ENCODE assay signal across 10 cellular contexts in genomic region chr5:149616727-149617284, GRCh38. TPM values are rescaled to one million over a fixed set of nuclear protein-coding genes. Genes with fewer than 3 reads are reported as not detected.
DNase-seq lines count a peak whose midpoint lies in the region; ATAC-seq, FAIRE-seq and TF ChIP-seq lines count a peak whose summit lies in the region.
"Had no signal": no experiment of that assay in that cellular context is flagged by ENCODE, and none has a peak within 500 bp of the region (broad histone marks: within the 10 kb centered on the region; RNA-seq: fewer than 3 reads in every experiment).

No MANE protein-coding gene starts in this region.

- H3K4me2 ChIP-seq in GM12878 (ENCODE audit: control insufficient read depth, insufficient read depth), result peak overlapping the region; percentile 61

- 35% methylated on average over 3 of the region's 3 CpGs for WGBS in GM12878 (ENCODE audit: insufficient coverage, insufficient replicate concordance, low lambda C conversion rate, missing lambda C conversion rate)

- H3K79me2 ChIP-seq in GM12878 (ENCODE audit: control insufficient read depth, insufficient read depth, low read length), result no peaks in the 10 kb centered on the region

- peaks cover 0 to 7% of the 10 kb centered on the region in 2 donors for H3K27me3 Mint-ChIP-seq in CD8-positive, alpha-beta memory T cell

- H4K20me1 ChIP-seq in GM12878 (ENCODE audit: control insufficient read depth, insufficient read depth), result no peaks in the 10 kb centered on the region

- in situ Hi-C loops in GM12878 (cut with MboI), result no loop called here

- no peak overlapping the region for H3K9ac ChIP-seq in GM12878 (ENCODE audit: control insufficient read depth, insufficient read depth, low read length)

- H3K4me3 ChIP-seq in GM12878, result no peak overlapping the region
- no peak overlapping the region for H3K4me3 ChIP-seq in CD8-positive, alpha-beta memory T cell (ENCODE audit: low read length)

- no peak for TF ChIP-seq RAD21 in GM12878 (IDR thresholded peaks at IDR 0.05; ENCODE audit: insufficient read depth, low read depth, low read length)

- ATAC-seq in GM18508 (IDR thresholded peaks at IDR 0.05; ENCODE audit: insufficient read depth, unreplicated experiment) (peak; percentile 57), GM19463 (IDR thresholded peaks at IDR 0.05; ENCODE audit: unreplicated experiment) (peak; percentile 64), HG03066 (IDR thresholded peaks at IDR 0.05; ENCODE audit: low read depth, unreplicated experiment) (peak; percentile 41), GM12878 (peak; percentile 78)

- H3K36me3 ChIP-seq in GM12878 (ENCODE audit: control insufficient read depth in 2 of 2, insufficient read depth in 2 of 2, low read length in 1 of 2), result no peaks in the 10 kb centered on the region
- no peaks in the 10 kb centered on the region for H3K36me3 ChIP-seq in CD8-positive, alpha-beta memory T cell (ENCODE audit: insufficient read depth, low read length)

- H2AFZ ChIP-seq in GM12878 (ENCODE audit: control insufficient read depth, low read depth, low read length), result peak overlapping the region; percentile 23

- POLR2A ChIA-PET in GM12878 (lab: Charles Lee), result interaction anchor here (0.7 to 3.1 kb wide), 3 partner anchors 8 to 66 kb away, joined by 3 to 22 read pairs (median 5); partner anchors contain the start of gene CSNK1A1
- POLR2A ChIA-PET in CD8-positive, alpha-beta memory T cell (lab: Charles Lee), result no interaction called here

- H3K27me3 ChIP-seq in GM12878 (replicated peaks in 1 of 2; ENCODE audit: control insufficient read depth in 2 of 2, insufficient read depth in 2 of 2, low read length in 1 of 2), result no peaks in the 10 kb centered on the region
- H3K27me3 ChIP-seq in CD8-positive, alpha-beta memory T cell (ENCODE audit: insufficient read depth, low read length, poor library complexity, severe bottlenecking), result no peaks in the 10 kb centered on the region

- peaks cover 31% of the 10 kb centered on the region for H3K4me1 ChIP-seq in GM12878 (ENCODE audit: control insufficient read depth, insufficient read depth, low read length)
- no peaks in the 10 kb centered on the region for H3K4me1 ChIP-seq in CD8-positive, alpha-beta memory T cell (ENCODE audit: insufficient read depth, low read length)

- RAD21 ChIA-PET in GM12878 (lab: Charles Lee; ENCODE audit: unreplicated experiment), result interaction anchor here (0.6 to 5.2 kb wide), 15 partner anchors 8 to 373 kb away, joined by 3 to 39 read pairs (median 6); partner anchors contain the start of genes CSNK1A1, GRPEL2 and PPARGC1B

- peak; percentile 68 for DNase-seq in GM12878 (ENCODE audit: low read depth, low spot score)
- no peak for DNase-seq in RKO (ENCODE audit: low spot score)
- no peak for DNase-seq in CD8-positive, alpha-beta memory T cell
- no peak for DNase-seq in NCI-H2107 treated with DMSO at 0.1 percent for 48 hours (lab: John Stamatoyannopoulos, UW; ENCODE audit: unreplicated experiment)
- no peak for DNase-seq in activated effector memory CD4-positive, alpha-beta T cell treated with Interleukin-2 at 50 U/mL for 16 hours
- DNase-seq: DMS153, HCEC 1CT had no signal

- no peak for TF ChIP-seq CTCF in GM12878 (IDR thresholded peaks at IDR 0.05 in 2 of 3, conservative IDR thresholded peaks at IDR 0.05 in 1 of 3; ENCODE audit: control insufficient read depth in 2 of 3, extremely low read depth in 1 of 3, insufficient read depth in 1 of 3, low read depth in 3 of 3, low read length in 3 of 3)

- no peak overlapping the region for H3K4me3 Mint-ChIP-seq in CD8-positive, alpha-beta memory T cell

- FAIRE-seq in GM12878 (lab: Jason Lieb, UNC), result no peak

- H3K4me1 Mint-ChIP-seq in CD8-positive, alpha-beta memory T cell, result no peaks in the 10 kb centered on the region

- H3K27ac ChIP-seq in GM12878 (ENCODE audit: control insufficient read depth, insufficient read depth), result peak overlapping the region; percentile 59
- no peak overlapping the region for H3K27ac ChIP-seq in CD8-positive, alpha-beta memory T cell (ENCODE audit: low read depth, low read length)

- H3K27ac Mint-ChIP-seq in CD8-positive, alpha-beta memory T cell, result no peak overlapping the region

- SMC1A ChIA-PET in GM12878 (lab: Charles Lee; ENCODE audit: uncharacterized antibody, unreplicated experiment), result interaction anchor here (0.6 to 4.2 kb wide), 17 partner anchors 8 to 248 kb away, joined by 3 to 46 read pairs (median 6); no protein-coding TSS in a partner anchor

- H3K9me3 Mint-ChIP-seq in CD8-positive, alpha-beta memory T cell, result no peaks in the 10 kb centered on the region

- TF ChIP-seq EP300 in GM12878 (IDR thresholded peaks at IDR 0.05; ENCODE audit: borderline replicate concordance in 1 of 2, control insufficient read depth in 1 of 2, low read depth in 2 of 2, low read length in 2 of 2), result peak in 1 of 2 experiments; percentile 44; a peak in 1 of 4 replicates

- intact Hi-C loops in GM12878 (cut with micrococcal nuclease; ENCODE audit: unreplicated experiment), result loop anchor here (5.0 kb wide), 1 partner anchor 235 kb away; no protein-coding TSS in a partner anchor

- no peaks in the 10 kb centered on the region for H3K9me3 ChIP-seq in GM12878 (replicated peaks; ENCODE audit: control insufficient read depth, insufficient read depth, low read length)
- H3K9me3 ChIP-seq in CD8-positive, alpha-beta memory T cell (ENCODE audit: low read length), result no peaks in the 10 kb centered on the region

- CTCF ChIA-PET in GM12878 (lab: Yijun Ruan, JAX), result interaction anchor here (0.7 to 5.3 kb wide), 24 partner anchors 8 to 345 kb away, joined by 3 to 108 read pairs (median 8); partner anchors contain the start of genes ARHGEF37, CSNK1A1, GRPEL2 and PCYOX1L
- CTCF ChIA-PET in CD8-positive, alpha-beta memory T cell (lab: Charles Lee), result no interaction called here

- no TSS peak for BruUV-seq in GM12878 (replicated peaks; lab: Mats Ljungman, UMichigan)

- H3K36me3 Mint-ChIP-seq in CD8-positive, alpha-beta memory T cell, result peaks cover 0 to 1% (median 0%) of the 10 kb centered on the region in 3 donors

- TF ChIP-seq POLR2A in GM12878 (IDR thresholded peaks at IDR 0.05; ENCODE audit: low read depth, low read length), result no peak

TF ChIP-seq in GM12878, 131 proteins besides CTCF, POLR2A, EP300 and RAD21 (continues in another document):
- TF ChIP-seq CREM (IDR thresholded peaks at IDR 0.05; ENCODE audit: low read depth) (no peak), MEF2A (IDR thresholded peaks at IDR 0.05; ENCODE audit: insufficient read depth, low read depth, low read length) (no peak), NFXL1 (IDR thresholded peaks at IDR 0.05; ENCODE audit: borderline replicate concordance) (no peak), SIX5 (IDR thresholded peaks at IDR 0.05; ENCODE audit: low read depth, low read length, severe bottlenecking) (no peak), LARP7 (IDR thresholded peaks at IDR 0.05) (no peak), HCFC1 (IDR thresholded peaks at IDR 0.05; ENCODE audit: low read length) (no peak), NBN (IDR thresholded peaks at IDR 0.05) (no peak), RELA (IDR thresholded peaks at IDR 0.05; ENCODE audit: borderline replicate concordance, partially characterized antibody) (no peak), RAD51 (IDR thresholded peaks at IDR 0.05) (peak; percentile 80), SRF (IDR thresholded peaks at IDR 0.05; ENCODE audit: low read depth in 2 of 2, low read length in 2 of 2) (no peak), BHLHE40 (IDR thresholded peaks at IDR 0.05; ENCODE audit: borderline replicate concordance in 1 of 2, low read depth in 2 of 2, low read length in 1 of 2) (peak in 1 of 2 experiments; percentile 43; a peak in 1 of 4 replicates), EED (IDR thresholded peaks at IDR 0.05; ENCODE audit: low read depth) (0 out of 2 replicates have a peak, but pooled peaks have one; percentile 26), SMARCA5 (IDR thresholded peaks at IDR 0.05) (peak; percentile 48; the same call in 1 of the 2 replicates), ATF7 (IDR thresholded peaks at IDR 0.05; ENCODE audit: low read depth) (no peak; the same call in 1 of the 2 replicates), IKZF1 (conservative IDR thresholded peaks at IDR 0.05) (0 out of 2 replicates have a peak, but pooled peaks have one; percentile 22), TCF12 (IDR thresholded peaks at IDR 0.05; ENCODE audit: low read depth, low read length) (peak; percentile 60; the same call in 1 of the 2 replicates), ZNF217 (IDR thresholded peaks at IDR 0.05) (no peak), IRF5 (IDR thresholded peaks at IDR 0.05; ENCODE audit: borderline replicate concordance) (no peak)

RNA-seq across cellular contexts. Expression of gene ARHGEF37, which starts 35.5 kb away (rescaled TPM):
- total RNA-seq in GM12878 (2013; cell fraction: nucleolus; rRNA removed), result 0.17 and 0.32 TPM in 2 replicates
- total RNA-seq in GM12878 (2014; rRNA removed), result 0.49 and 0.62 TPM in 2 replicates
- total RNA-seq in GM12878 (2014; rRNA removed; fragmentation: Illumina TruSeq; extraction: Trizol), result 0.85 and 0.97 TPM in 2 replicates
- total RNA-seq in GM12878 (2021), result 1.1 and 1.2 TPM in 2 replicates
- 0.05 TPM for polyA plus RNA-seq in GM12878 (2011; ENCODE audit: low read depth)
- 0.29 and 0.52 TPM in 2 replicates for polyA plus RNA-seq in GM12878 (2011; rRNA removed)
- 0.10 and 0.17 TPM in 2 replicates for polyA plus RNA-seq in GM12878 (2011; cell fraction: cytosol; rRNA removed)
- 0.36 and 0.44 TPM in 2 replicates for polyA plus RNA-seq in GM12878 (2011; cell fraction: nucleus; rRNA removed)
- 0.20 and 0.48 TPM in 2 replicates for polyA plus RNA-seq in GM12878 (2012)
- 0.60 and 0.65 TPM in 2 replicates for polyA plus RNA-seq in GM12878 (2014; fragmentation: Illumina TruSeq; extraction: Trizol)
- under 1 TPM; 0.16 to 0.23 TPM for polyA plus RNA-seq in GM12878 (2014; fragmentation: Nextera tagmentation; extraction: Ambion mirVana)
- 0.58 and 0.63 TPM in 2 replicates for polyA plus RNA-seq in GM12878 (2014; rRNA removed)
- 1 to 10 TPM in 1 of 2 experiments, under 1 TPM in 1; 0.78 to 1.1 TPM for polyA plus RNA-seq in GM12878 (2016; fragmentation: Nextera tagmentation; extraction: Ambion mirVana)
- polyA minus RNA-seq in GM12878 (2011; rRNA and poly(A)+ RNA removed), result 0.07 and 0.15 TPM in 2 replicates
- not detected in 2 replicates for polyA minus RNA-seq in GM12878 (2011; cell fraction: cytosol; rRNA and poly(A)+ RNA removed)
- 0.10 and 0.24 TPM in 2 replicates for polyA minus RNA-seq in GM12878 (2011; cell fraction: nucleus; rRNA and poly(A)+ RNA removed)
- total RNA-seq in CD8-positive, alpha-beta memory T cell, result under 1 TPM; 0.13 to 0.53 TPM
- polyA plus RNA-seq in CD8-positive, alpha-beta memory T cell, result not detected
